ENCODE assay signal across 25 cellular contexts in the genomic region with DNA sequence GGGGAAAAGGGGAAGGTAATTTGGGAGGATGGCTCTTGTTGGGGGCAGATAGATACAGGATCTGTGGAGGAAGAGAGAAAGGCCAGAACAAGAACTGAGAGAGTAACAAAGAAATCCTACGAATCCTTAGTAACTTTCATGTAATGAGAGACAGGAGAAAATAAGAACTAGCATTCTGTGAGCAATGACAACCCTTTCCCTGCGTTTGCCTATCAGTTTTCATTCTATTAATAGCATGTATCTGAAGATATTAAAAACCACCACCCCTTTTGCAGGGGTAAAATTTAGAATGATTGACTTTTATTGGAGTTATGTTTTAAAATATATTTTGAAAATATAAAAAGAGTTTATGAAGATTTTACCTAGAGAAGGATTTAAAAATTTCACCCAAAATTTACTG.
"Had no signal": no experiment of that assay in that cellular context is flagged by ENCODE, and none has a peak within 500 bp of the region (broad histone marks: within the 10 kb centered on the region; RNA-seq: fewer than 3 reads in every experiment).

No MANE protein-coding gene starts in this region.

- H3K4me3 ChIP-seq: MG63 had no signal

- ATAC-seq: activated CD4-positive, CD25-positive, alpha-beta regulatory T cell treated with anti-CD3 and anti-CD28 coated beads, Interleukin-2, amount 50 U/mL, for 24 hours; activated CD8-positive, alpha-beta T cell treated with anti-CD3 and anti-CD28 coated beads for 36 hours; activated naive CD4-positive, alpha-beta T cell treated with anti-CD3 and anti-CD28 coated beads, Interleukin-2, amount 50 U/mL, for 72 hours; activated naive CD8-positive, alpha-beta T cell treated with anti-CD3 and anti-CD28 coated beads, Interleukin-2, amount 50 U/mL, for 24 hours; PC-3; T-helper 17 cell had no signal

- FAIRE-seq: astrocyte, TTC549 had no signal

- DNase-seq: activated CD4-positive, alpha-beta T cell treated with anti-CD3 and anti-CD28 coated beads for 4 hours; activated CD8-positive, alpha-beta memory T cell treated with anti-CD3 and anti-CD28 coated beads, Interleukin-2, amount 50 U/mL, for 4 hours; activated CD8-positive, alpha-beta T cell treated with anti-CD3 and anti-CD28 coated beads for 36 hours; activated effector memory CD4-positive, alpha-beta T cell treated with anti-CD3 and anti-CD28 coated beads, Interleukin-2, amount 50 U/mL, for 16 hours; activated naive CD4-positive, alpha-beta T cell treated with Interleukin-2 at 50 U/mL for 16 hours; activated naive CD8-positive, alpha-beta T cell treated with anti-CD3 and anti-CD28 coated beads, Interleukin-2, amount 50 U/mL, for 24 hours; activated T-cell treated with anti-CD3 and anti-CD28 coated beads, Interleukin-2, amount 50 U/mL, for 24 hours; amniotic stem cell; MG63; MV-4-11; NCI-H1105; NCI-H1436; NCI-H1694 treated with DMSO at 0.1 percent for 48 hours; NCI-H2029 treated with DMSO at 0.1 percent for 48 hours; NCI-H345; NCI-H510A; NCI-H69; PC-3; SIG-M5; T-helper 17 cell; T-helper 9 cell had no signal

- H3K27me3 ChIP-seq: MG63 had no signal
